In the genomic region with DNA sequence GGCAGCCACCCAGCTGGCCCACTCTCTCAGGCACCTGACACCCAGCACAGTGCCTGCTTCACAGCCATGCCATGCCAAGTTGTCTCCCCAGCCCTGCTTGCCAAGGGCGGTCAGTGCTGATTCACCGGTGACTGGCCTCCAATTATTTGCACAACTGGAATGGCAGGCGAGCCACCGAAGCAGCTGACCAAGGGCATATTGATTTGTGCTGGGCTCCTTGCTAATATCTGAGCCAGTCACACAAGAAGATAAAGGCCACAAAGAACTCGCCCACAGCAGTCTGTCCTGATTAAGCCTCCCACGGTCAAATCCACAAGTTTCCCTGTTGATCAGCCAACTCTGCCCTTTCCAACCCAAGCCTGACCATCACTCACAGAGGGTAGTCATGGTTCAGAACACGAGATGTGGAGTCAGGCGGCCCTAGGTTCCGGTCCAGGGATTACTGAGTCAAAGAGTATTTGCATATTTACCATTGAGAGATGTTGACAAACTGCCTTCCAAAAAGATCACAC, we compare ENCODE assay signal across 1 cellular context.
TF ChIP-seq lines count a peak whose summit lies in the region.

No MANE protein-coding gene starts in this region.

TF ChIP-seq in HepG2, 621 proteins besides CTCF, POLR2A, EP300 and RAD21 (continued from another document and continues in another):
- TF ChIP-seq, protein P1, sequence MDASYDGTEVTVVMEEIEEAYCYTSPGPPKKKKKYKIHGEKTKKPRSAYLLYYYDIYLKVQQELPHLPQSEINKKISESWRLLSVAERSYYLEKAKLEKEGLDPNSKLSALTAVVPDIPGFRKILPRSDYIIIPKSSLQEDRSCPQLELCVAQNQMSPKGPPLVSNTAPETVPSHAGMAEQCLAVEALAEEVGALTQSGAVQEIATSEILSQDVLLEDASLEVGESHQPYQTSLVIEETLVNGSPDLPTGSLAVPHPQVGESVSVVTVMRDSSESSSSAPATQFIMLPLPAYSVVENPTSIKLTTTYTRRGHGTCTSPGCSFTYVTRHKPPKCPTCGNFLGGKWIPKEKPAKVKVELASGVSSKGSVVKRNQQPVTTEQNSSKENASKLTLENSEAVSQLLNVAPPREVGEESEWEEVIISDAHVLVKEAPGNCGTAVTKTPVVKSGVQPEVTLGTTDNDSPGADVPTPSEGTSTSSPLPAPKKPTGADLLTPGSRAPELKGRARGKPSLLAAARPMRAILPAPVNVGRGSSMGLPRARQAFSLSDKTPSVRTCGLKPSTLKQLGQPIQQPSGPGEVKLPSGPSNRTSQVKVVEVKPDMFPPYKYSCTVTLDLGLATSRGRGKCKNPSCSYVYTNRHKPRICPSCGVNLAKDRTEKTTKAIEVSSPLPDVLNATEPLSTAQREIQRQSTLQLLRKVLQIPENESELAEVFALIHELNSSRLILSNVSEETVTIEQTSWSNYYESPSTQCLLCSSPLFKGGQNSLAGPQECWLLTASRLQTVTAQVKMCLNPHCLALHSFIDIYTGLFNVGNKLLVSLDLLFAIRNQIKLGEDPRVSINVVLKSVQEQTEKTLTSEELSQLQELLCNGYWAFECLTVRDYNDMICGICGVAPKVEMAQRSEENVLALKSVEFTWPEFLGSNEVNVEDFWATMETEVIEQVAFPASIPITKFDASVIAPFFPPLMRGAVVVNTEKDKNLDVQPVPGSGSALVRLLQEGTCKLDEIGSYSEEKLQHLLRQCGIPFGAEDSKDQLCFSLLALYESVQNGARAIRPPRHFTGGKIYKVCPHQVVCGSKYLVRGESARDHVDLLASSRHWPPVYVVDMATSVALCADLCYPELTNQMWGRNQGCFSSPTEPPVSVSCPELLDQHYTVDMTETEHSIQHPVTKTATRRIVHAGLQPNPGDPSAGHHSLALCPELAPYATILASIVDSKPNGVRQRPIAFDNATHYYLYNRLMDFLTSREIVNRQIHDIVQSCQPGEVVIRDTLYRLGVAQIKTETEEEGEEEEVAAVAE (CRISPR knock-in tag; IDR thresholded peaks at IDR 0.05; ENCODE audit: borderline replicate concordance) = 0 out of 2 replicates have a peak, but pooled peaks have one; percentile 17
- 0 out of 2 replicates have a peak, but pooled peaks have one; percentile 29 for TF ChIP-seq ZNF136 (CRISPR knock-in tag; IDR thresholded peaks at IDR 0.05; ENCODE audit: low read depth)
- no peak for TF ChIP-seq SKI (IDR thresholded peaks at IDR 0.05; ENCODE audit: partially characterized antibody)
- TF ChIP-seq, protein P2, sequence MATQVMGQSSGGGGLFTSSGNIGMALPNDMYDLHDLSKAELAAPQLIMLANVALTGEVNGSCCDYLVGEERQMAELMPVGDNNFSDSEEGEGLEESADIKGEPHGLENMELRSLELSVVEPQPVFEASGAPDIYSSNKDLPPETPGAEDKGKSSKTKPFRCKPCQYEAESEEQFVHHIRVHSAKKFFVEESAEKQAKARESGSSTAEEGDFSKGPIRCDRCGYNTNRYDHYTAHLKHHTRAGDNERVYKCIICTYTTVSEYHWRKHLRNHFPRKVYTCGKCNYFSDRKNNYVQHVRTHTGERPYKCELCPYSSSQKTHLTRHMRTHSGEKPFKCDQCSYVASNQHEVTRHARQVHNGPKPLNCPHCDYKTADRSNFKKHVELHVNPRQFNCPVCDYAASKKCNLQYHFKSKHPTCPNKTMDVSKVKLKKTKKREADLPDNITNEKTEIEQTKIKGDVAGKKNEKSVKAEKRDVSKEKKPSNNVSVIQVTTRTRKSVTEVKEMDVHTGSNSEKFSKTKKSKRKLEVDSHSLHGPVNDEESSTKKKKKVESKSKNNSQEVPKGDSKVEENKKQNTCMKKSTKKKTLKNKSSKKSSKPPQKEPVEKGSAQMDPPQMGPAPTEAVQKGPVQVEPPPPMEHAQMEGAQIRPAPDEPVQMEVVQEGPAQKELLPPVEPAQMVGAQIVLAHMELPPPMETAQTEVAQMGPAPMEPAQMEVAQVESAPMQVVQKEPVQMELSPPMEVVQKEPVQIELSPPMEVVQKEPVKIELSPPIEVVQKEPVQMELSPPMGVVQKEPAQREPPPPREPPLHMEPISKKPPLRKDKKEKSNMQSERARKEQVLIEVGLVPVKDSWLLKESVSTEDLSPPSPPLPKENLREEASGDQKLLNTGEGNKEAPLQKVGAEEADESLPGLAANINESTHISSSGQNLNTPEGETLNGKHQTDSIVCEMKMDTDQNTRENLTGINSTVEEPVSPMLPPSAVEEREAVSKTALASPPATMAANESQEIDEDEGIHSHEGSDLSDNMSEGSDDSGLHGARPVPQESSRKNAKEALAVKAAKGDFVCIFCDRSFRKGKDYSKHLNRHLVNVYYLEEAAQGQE (IDR thresholded peaks at IDR 0.05; ENCODE audit: borderline replicate concordance in 1 of 2, low read depth in 1 of 2, low read length in 2 of 2) = peak in 1 of 2 experiments; percentile 25; a peak in 1 of 4 replicates
- no peak for TF ChIP-seq GFI1 (CRISPR knock-in tag; IDR thresholded peaks at IDR 0.05; ENCODE audit: borderline replicate concordance)
- no peak for TF ChIP-seq ZNF317 (CRISPR knock-in tag; IDR thresholded peaks at IDR 0.05)
- peak; percentile 51; the same call in 1 of the 2 replicates for TF ChIP-seq ARNTL (CRISPR knock-in tag; IDR thresholded peaks at IDR 0.05)
- TF ChIP-seq, protein P3, sequence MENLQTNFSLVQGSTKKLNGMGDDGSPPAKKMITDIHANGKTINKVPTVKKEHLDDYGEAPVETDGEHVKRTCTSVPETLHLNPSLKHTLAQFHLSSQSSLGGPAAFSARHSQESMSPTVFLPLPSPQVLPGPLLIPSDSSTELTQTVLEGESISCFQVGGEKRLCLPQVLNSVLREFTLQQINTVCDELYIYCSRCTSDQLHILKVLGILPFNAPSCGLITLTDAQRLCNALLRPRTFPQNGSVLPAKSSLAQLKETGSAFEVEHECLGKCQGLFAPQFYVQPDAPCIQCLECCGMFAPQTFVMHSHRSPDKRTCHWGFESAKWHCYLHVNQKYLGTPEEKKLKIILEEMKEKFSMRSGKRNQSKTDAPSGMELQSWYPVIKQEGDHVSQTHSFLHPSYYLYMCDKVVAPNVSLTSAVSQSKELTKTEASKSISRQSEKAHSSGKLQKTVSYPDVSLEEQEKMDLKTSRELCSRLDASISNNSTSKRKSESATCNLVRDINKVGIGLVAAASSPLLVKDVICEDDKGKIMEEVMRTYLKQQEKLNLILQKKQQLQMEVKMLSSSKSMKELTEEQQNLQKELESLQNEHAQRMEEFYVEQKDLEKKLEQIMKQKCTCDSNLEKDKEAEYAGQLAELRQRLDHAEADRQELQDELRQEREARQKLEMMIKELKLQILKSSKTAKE (CRISPR knock-in tag; IDR thresholded peaks at IDR 0.05; ENCODE audit: borderline replicate concordance) = peak; percentile 15; the same call in 1 of the 2 replicates
- TF ChIP-seq IKZF4 (CRISPR knock-in tag; IDR thresholded peaks at IDR 0.05; ENCODE audit: borderline replicate concordance, low read depth, not compliant biosample characterization) = no peak
- no peak for TF ChIP-seq RBM39 (IDR thresholded peaks at IDR 0.05; ENCODE audit: low read depth, low read length, poor library complexity, severe bottlenecking)
- TF ChIP-seq, protein P4, sequence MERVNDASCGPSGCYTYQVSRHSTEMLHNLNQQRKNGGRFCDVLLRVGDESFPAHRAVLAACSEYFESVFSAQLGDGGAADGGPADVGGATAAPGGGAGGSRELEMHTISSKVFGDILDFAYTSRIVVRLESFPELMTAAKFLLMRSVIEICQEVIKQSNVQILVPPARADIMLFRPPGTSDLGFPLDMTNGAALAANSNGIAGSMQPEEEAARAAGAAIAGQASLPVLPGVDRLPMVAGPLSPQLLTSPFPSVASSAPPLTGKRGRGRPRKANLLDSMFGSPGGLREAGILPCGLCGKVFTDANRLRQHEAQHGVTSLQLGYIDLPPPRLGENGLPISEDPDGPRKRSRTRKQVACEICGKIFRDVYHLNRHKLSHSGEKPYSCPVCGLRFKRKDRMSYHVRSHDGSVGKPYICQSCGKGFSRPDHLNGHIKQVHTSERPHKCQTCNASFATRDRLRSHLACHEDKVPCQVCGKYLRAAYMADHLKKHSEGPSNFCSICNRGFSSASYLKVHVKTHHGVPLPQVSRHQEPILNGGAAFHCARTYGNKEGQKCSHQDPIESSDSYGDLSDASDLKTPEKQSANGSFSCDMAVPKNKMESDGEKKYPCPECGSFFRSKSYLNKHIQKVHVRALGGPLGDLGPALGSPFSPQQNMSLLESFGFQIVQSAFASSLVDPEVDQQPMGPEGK (CRISPR knock-in tag; IDR thresholded peaks at IDR 0.05) = no peak
- TF ChIP-seq, protein P5, sequence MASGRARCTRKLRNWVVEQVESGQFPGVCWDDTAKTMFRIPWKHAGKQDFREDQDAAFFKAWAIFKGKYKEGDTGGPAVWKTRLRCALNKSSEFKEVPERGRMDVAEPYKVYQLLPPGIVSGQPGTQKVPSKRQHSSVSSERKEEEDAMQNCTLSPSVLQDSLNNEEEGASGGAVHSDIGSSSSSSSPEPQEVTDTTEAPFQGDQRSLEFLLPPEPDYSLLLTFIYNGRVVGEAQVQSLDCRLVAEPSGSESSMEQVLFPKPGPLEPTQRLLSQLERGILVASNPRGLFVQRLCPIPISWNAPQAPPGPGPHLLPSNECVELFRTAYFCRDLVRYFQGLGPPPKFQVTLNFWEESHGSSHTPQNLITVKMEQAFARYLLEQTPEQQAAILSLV (CRISPR knock-in tag; IDR thresholded peaks at IDR 0.05; ENCODE audit: borderline replicate concordance) = no peak
- TF ChIP-seq, protein P6, sequence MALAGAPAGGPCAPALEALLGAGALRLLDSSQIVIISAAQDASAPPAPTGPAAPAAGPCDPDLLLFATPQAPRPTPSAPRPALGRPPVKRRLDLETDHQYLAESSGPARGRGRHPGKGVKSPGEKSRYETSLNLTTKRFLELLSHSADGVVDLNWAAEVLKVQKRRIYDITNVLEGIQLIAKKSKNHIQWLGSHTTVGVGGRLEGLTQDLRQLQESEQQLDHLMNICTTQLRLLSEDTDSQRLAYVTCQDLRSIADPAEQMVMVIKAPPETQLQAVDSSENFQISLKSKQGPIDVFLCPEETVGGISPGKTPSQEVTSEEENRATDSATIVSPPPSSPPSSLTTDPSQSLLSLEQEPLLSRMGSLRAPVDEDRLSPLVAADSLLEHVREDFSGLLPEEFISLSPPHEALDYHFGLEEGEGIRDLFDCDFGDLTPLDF (CRISPR knock-in tag; IDR thresholded peaks at IDR 0.05) = no peak
- TF ChIP-seq, protein P7, sequence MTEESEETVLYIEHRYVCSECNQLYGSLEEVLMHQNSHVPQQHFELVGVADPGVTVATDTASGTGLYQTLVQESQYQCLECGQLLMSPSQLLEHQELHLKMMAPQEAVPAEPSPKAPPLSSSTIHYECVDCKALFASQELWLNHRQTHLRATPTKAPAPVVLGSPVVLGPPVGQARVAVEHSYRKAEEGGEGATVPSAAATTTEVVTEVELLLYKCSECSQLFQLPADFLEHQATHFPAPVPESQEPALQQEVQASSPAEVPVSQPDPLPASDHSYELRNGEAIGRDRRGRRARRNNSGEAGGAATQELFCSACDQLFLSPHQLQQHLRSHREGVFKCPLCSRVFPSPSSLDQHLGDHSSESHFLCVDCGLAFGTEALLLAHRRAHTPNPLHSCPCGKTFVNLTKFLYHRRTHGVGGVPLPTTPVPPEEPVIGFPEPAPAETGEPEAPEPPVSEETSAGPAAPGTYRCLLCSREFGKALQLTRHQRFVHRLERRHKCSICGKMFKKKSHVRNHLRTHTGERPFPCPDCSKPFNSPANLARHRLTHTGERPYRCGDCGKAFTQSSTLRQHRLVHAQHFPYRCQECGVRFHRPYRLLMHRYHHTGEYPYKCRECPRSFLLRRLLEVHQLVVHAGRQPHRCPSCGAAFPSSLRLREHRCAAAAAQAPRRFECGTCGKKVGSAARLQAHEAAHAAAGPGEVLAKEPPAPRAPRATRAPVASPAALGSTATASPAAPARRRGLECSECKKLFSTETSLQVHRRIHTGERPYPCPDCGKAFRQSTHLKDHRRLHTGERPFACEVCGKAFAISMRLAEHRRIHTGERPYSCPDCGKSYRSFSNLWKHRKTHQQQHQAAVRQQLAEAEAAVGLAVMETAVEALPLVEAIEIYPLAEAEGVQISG (CRISPR knock-in tag; IDR thresholded peaks at IDR 0.05) = 0 out of 2 replicates have a peak, but pooled peaks have one; percentile 12
- no peak for TF ChIP-seq NFRKB (IDR thresholded peaks at IDR 0.05)
- TF ChIP-seq HDAC2 (CRISPR knock-in tag; IDR thresholded peaks at IDR 0.05) = peak; percentile 12; the same call in 1 of the 2 replicates
- TF ChIP-seq ZFAT (CRISPR knock-in tag; conservative IDR thresholded peaks at IDR 0.05) = no peak
- no peak for TF ChIP-seq ZNF878 (CRISPR knock-in tag; IDR thresholded peaks at IDR 0.05)
- TF ChIP-seq TCF7 (IDR thresholded peaks at IDR 0.05; ENCODE audit: low read depth) = peak; percentile 15; the same call in 1 of the 2 replicates
- TF ChIP-seq KLF9 (CRISPR knock-in tag; IDR thresholded peaks at IDR 0.05; ENCODE audit: low read depth) = no peak
- TF ChIP-seq HOXA3 (CRISPR knock-in tag; IDR thresholded peaks at IDR 0.05) = peak; percentile 39; the same call in 1 of the 2 replicates
- TF ChIP-seq RARA (CRISPR knock-in tag; IDR thresholded peaks at IDR 0.05) = peak; percentile 58
- TF ChIP-seq RCOR2 (CRISPR knock-in tag; IDR thresholded peaks at IDR 0.05) = no peak; the same call in 1 of the 2 replicates
- no peak for TF ChIP-seq DR1 (CRISPR knock-in tag; IDR thresholded peaks at IDR 0.05)
- TF ChIP-seq, protein P8, sequence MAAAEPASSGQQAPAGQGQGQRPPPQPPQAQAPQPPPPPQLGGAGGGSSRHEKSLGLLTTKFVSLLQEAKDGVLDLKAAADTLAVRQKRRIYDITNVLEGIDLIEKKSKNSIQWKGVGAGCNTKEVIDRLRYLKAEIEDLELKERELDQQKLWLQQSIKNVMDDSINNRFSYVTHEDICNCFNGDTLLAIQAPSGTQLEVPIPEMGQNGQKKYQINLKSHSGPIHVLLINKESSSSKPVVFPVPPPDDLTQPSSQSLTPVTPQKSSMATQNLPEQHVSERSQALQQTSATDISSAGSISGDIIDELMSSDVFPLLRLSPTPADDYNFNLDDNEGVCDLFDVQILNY (CRISPR knock-in tag; conservative IDR thresholded peaks at IDR 0.05) = no peak
- TF ChIP-seq, protein P9, sequence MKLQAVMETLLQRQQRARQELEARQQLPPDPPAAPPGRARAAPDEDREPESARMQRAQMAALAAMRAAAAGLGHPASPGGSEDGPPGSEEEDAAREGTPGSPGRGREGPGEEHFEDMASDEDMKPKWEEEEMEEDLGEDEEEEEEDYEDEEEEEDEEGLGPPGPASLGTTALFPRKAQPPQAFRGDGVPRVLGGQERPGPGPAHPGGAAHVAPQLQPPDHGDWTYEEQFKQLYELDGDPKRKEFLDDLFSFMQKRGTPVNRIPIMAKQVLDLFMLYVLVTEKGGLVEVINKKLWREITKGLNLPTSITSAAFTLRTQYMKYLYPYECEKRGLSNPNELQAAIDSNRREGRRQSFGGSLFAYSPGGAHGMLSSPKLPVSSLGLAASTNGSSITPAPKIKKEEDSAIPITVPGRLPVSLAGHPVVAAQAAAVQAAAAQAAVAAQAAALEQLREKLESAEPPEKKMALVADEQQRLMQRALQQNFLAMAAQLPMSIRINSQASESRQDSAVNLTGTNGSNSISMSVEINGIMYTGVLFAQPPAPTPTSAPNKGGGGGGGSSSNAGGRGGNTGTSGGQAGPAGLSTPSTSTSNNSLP (IDR thresholded peaks at IDR 0.05; ENCODE audit: low read depth, low read length) = 0 out of 2 replicates have a peak, but pooled peaks have one; percentile 34
- TF ChIP-seq, protein P10, sequence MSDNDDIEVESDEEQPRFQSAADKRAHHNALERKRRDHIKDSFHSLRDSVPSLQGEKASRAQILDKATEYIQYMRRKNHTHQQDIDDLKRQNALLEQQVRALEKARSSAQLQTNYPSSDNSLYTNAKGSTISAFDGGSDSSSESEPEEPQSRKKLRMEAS (IDR thresholded peaks at IDR 0.05) = 0 out of 2 replicates have a peak, but pooled peaks have one; percentile 25
- peak; percentile 45 for TF ChIP-seq GABPB1 (CRISPR knock-in tag; IDR thresholded peaks at IDR 0.05)
